1 cellular context compared by ENCODE assay signal in the genomic region with DNA sequence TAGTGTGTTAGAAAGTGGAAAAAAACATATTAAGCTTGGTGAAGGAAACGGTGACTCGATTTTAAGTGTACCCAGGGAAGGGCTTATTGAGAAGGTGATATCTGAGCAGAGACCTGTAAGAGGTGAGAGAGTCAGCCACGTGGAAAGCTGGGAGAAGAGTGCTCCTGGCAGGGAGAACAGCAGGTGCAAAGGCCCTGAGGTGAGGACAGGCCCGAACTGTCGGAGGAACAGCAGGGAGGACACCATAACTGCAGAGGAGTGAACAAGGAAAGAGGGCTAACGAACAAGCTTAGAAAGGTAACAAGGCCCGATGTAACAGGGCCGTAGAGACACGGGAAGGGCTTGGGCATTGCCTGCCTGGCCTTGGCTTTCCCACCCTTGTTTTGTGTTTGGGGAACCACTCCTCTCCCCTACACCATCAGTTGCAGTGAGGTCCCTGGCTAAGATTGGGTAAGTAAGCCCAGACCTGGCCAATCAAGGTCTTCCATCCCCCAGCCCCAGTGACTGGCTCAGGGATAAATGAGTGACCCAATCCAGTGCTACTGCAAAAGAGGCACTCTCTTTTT.
A peak's percentile ranks its signal among the peaks of the same experiment; 100 is the strongest.
TF ChIP-seq lines count a peak whose summit lies in the region.

No MANE protein-coding gene starts in this region.

TF ChIP-seq in A549, 52 proteins besides CTCF, POLR2A, EP300 and RAD21:
- TF ChIP-seq HOXB5 (CRISPR knock-in tag; IDR thresholded peaks at IDR 0.05) (no peak), RCOR1 (IDR thresholded peaks at IDR 0.05; ENCODE audit: low read depth, low read length) (no peak), HDAC2 (IDR thresholded peaks at IDR 0.05) (no peak), MYC (IDR thresholded peaks at IDR 0.05; ENCODE audit: borderline replicate concordance, low read length) (0 out of 2 replicates have a peak, but pooled peaks have one; percentile 5), CBX8 (IDR thresholded peaks at IDR 0.05) (no peak), RFX5 (IDR thresholded peaks at IDR 0.05) (no peak), CEBPB (IDR thresholded peaks at IDR 0.05) (no peak), SREBF2 (IDR thresholded peaks at IDR 0.05) (no peak)
- TF ChIP-seq, protein P1, sequence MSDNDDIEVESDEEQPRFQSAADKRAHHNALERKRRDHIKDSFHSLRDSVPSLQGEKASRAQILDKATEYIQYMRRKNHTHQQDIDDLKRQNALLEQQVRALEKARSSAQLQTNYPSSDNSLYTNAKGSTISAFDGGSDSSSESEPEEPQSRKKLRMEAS (IDR thresholded peaks at IDR 0.05): no peak
TF ChIP-seq in A549: peak in this region for 1.
